ENCODE assay signal across 18 cellular contexts in the genomic region with DNA sequence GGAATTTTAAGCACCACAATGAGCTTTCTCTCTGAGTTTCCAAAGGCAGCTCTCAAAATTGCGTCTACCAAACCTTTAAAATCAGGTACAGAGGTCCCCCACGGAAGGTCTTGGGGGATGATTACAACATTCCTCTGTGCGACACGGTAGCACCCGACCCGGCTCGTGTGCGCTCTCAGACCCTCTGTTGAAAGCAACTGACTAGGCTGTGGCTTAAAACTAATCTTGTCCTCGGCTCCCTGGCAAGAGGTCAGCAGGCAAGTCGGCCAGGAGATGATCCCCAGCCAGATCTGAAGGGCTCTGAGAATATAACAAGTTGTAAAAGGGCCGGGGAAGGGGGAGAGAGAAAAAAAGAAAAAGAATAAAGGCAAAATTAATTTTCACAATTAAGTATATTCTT.
DNase-seq lines count a peak whose midpoint lies in the region; ATAC-seq, FAIRE-seq and TF ChIP-seq lines count a peak whose summit lies in the region.
"Had no signal": no experiment of that assay in that cellular context is flagged by ENCODE, and none has a peak within 500 bp of the region (broad histone marks: within the 10 kb centered on the region; RNA-seq: fewer than 3 reads in every experiment).

No MANE protein-coding gene starts in this region.

- ATAC-seq in GM23338: no peak
- ATAC-seq in HG02885 (IDR thresholded peaks at IDR 0.05; ENCODE audit: poor library complexity, unreplicated experiment): no peak
- ATAC-seq: HepG2 had no signal

- no peaks in the 10 kb centered on the region for H3K36me3 Mint-ChIP-seq in GM23338 (ENCODE audit: low read depth)

- intact Hi-C loops in kidney (cut with DNase I) (no loop called here), posterior vena cava (cut with DNase I) (no loop called here), adrenal gland (cut with DNase I) (no loop called here)

- H3K4me1 Mint-ChIP-seq in GM23338: peaks cover 41% of the 10 kb centered on the region

- no peak overlapping the region for H3K27ac ChIP-seq in GM23338 (ENCODE audit: low read depth)
- H3K27ac ChIP-seq in kidney (ENCODE audit: low read depth in 2 of 2, low read length in 2 of 2): no peak overlapping the region
- H3K27ac ChIP-seq in adrenal gland: no peak overlapping the region
- H3K27ac ChIP-seq: KMS-11 had no signal

- no peaks in the 10 kb centered on the region for H4K20me1 ChIP-seq in GM23338 (replicated peaks; ENCODE audit: insufficient read depth)

- H3K4me1 ChIP-seq in GM23338 (ENCODE audit: insufficient read depth) (peaks cover 18% of the 10 kb centered on the region), kidney (ENCODE audit: control insufficient read depth in 1 of 2, insufficient read depth in 1 of 2, low read depth in 1 of 2, low read length in 2 of 2) (peaks cover 0 to 3% of the 10 kb centered on the region in 2 donors), adrenal gland (replicated peaks in 1 of 2) (peaks cover 0 to 19% of the 10 kb centered on the region in 2 donors)

- no peak overlapping the region for H3K9ac ChIP-seq in kidney (ENCODE audit: low read length in 2 of 2)
- H3K9ac ChIP-seq: KMS-11 had no signal

- no peak overlapping the region for H3K4me3 Mint-ChIP-seq in GM23338
- H3K4me3 Mint-ChIP-seq: CD8-positive, alpha-beta memory T cell had no signal

- H3K9me2 ChIP-seq in GM23338 (ENCODE audit: insufficient read depth): no peaks in the 10 kb centered on the region

- DNase-seq in ELF-1 (ENCODE audit: low read depth, low spot score): peak; percentile 29
- no peak for DNase-seq in GM23338 (ENCODE audit: low spot score)
- peak; percentile 32 for DNase-seq in kidney
- DNase-seq in posterior vena cava (ENCODE audit: low spot score): peak; percentile 54
- DNase-seq in adrenal gland: no peak
- no peak for DNase-seq in HPDE6-E6E7 (ENCODE audit: extremely low spot score)
- DNase-seq: BE2C; CD8-positive, alpha-beta memory T cell; MM.1S; NCI-H1105; NCI-H187; NCI-H446; NCI-H774 had no signal

- TF ChIP-seq CTCF in GM23338 (conservative IDR thresholded peaks at IDR 0.05; ENCODE audit: low read depth in 2 of 2) (no peak), kidney (IDR thresholded peaks at IDR 0.05; ENCODE audit: borderline replicate concordance, extremely low read depth, insufficient read depth) (no peak), adrenal gland (IDR thresholded peaks at IDR 0.05) (no peak)

- H3K4me2 ChIP-seq in GM23338: no peak overlapping the region
- H3K4me2 ChIP-seq: KMS-11 had no signal

- FAIRE-seq in kidney (lab: Jason Lieb, UNC): no peak
- FAIRE-seq: H54, HepG2, RCC 7860 had no signal

- H3K27me3 Mint-ChIP-seq in GM23338 (ENCODE audit: insufficient read depth, low read depth, poor library complexity): peaks cover 7% of the 10 kb centered on the region

- no peaks in the 10 kb centered on the region for H3K9me3 ChIP-seq in kidney (ENCODE audit: control insufficient read depth in 1 of 2, low read length in 2 of 2)
- no peaks in the 10 kb centered on the region for H3K9me3 ChIP-seq in adrenal gland (replicated peaks in 1 of 3)
- H3K9me3 ChIP-seq: BE2C had no signal

- TF ChIP-seq POLR2A in adrenal gland (IDR thresholded peaks at IDR 0.05): no peak

- H3F3A ChIP-seq in GM23338 (replicated peaks; ENCODE audit: low read depth): 0 out of 2 replicates have a peak, but pooled peaks cover 5% of the 10 kb centered on the region

- H3K9me3 Mint-ChIP-seq in GM23338: no peaks in the 10 kb centered on the region; the same call in 2 of the 3 replicates
- H3K9me3 Mint-ChIP-seq: CD8-positive, alpha-beta memory T cell had no signal

- H3K4me3 ChIP-seq in GM23338: no peak overlapping the region
- H3K4me3 ChIP-seq in kidney (ENCODE audit: low read length in 2 of 2): no peak overlapping the region
- H3K4me3 ChIP-seq in adrenal gland: no peak overlapping the region

- WGBS in adrenal gland, 4 donors: 69 to 82% (median 79%) methylated on average over 11 of the region's 11 CpGs

- H3K27ac Mint-ChIP-seq in GM23338: peak overlapping the region; percentile 58; the same call in 1 of the 2 replicates

- no peaks in the 10 kb centered on the region for H3K36me3 ChIP-seq in GM23338 (ENCODE audit: insufficient read depth)
- no peaks in the 10 kb centered on the region for H3K36me3 ChIP-seq in kidney (ENCODE audit: control insufficient read depth in 1 of 2, insufficient read depth in 2 of 2, low read length in 2 of 2)
- no peaks in the 10 kb centered on the region for H3K36me3 ChIP-seq in adrenal gland (replicated peaks in 1 of 2)
- H3K36me3 ChIP-seq: BE2C had no signal

- no peak overlapping the region for H2AFZ ChIP-seq in GM23338

- H3K27me3 ChIP-seq in GM23338 (ENCODE audit: insufficient read depth) (peaks cover 6% of the 10 kb centered on the region), adrenal gland (peaks cover 4% of the 10 kb centered on the region)
- H3K27me3 ChIP-seq: BE2C had no signal

- no peaks in the 10 kb centered on the region for H3K79me2 ChIP-seq in GM23338 (replicated peaks; ENCODE audit: insufficient read depth)

TF ChIP-seq in GM23338, 12 proteins besides CTCF, POLR2A, EP300 and RAD21:
- TF ChIP-seq EZH2phosphoT487 (IDR thresholded peaks at IDR 0.05; ENCODE audit: unreplicated experiment) (no peak), ZNF114 (CRISPR knock-in tag; IDR thresholded peaks at IDR 0.05) (no peak), ZNF331 (CRISPR knock-in tag; IDR thresholded peaks at IDR 0.05; ENCODE audit: low read depth) (no peak), STAT1 (IDR thresholded peaks at IDR 0.05; ENCODE audit: unreplicated experiment) (no peak)
TF ChIP-seq in GM23338: peak in this region for 0.

Comparison
In these comparisons a context has a peak if more than half of its experiments do, and no peak if none do; other contexts are left out.
1. DNase-seq: peak in ELF-1 (single experiment), kidney (single experiment) and posterior vena cava (single experiment); none in GM23338 (single experiment), adrenal gland (0 of 7) and HPDE6-E6E7 (single experiment).